In the genomic region with DNA sequence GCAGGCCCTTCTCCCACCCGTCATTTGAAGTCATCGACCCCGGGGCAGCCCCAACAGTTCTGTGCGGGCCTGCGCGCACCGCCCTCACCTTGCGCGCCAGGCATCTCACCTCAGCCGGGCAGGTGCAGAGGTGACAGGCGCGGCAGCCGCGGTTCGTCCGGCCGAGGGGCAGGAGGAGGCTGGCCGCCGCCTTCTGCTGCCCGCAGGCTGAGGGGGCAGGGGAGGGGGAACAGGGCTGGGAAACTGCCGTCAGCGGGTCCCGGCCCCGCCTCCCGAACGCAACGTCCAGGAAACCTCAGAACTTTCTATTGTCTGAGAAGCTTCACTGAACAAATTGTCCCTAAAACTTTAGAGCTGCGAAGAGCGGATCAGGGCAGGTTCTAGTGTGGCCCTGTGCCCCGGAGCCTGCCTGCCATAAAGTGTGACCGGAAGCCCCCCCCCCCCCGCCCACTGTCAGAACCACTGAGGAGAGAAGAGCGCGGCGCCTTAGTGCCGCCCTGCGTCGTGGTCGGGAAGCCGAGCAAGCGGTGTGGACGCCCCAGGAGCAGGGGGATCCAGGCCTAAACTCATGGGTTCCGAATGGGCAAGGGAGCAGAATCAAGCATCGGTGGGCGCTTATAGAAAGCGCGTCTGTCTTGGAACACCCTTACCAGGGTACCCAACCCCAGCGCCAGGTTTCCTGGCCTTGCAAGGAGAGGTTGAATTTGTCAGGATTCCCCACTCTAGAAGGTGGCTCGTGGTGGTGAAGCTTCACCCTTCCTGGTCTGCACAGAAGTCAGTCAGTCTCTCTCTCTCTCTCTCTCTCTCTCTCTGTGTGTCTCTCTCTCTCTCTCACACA, we compare ENCODE assay signal across 1 cellular context.
TF ChIP-seq lines count a peak whose summit lies in the region.

No MANE protein-coding gene starts in this region.

TF ChIP-seq in endothelial cell of umbilical vein, 7 proteins besides CTCF, POLR2A, EP300 and RAD21:
- TF ChIP-seq POLR2AphosphoS5 (IDR thresholded peaks at IDR 0.05; ENCODE audit: insufficient read depth, low read depth, low read length) (no peak), EZH2 (IDR thresholded peaks at IDR 0.05; ENCODE audit: borderline replicate concordance, low read depth, low read length, severe bottlenecking) (peak; percentile 36)
